Comparison of ENCODE assay signal across 8 cellular contexts in genomic region chr1:186617860-186618780, GRCh38.
DNase-seq lines count a peak whose midpoint lies in the region; ATAC-seq, FAIRE-seq and TF ChIP-seq lines count a peak whose summit lies in the region.

No MANE protein-coding gene starts in this region.

- no peaks in the 10 kb centered on the region for H3K9me3 ChIP-seq in heart left ventricle

- FAIRE-seq in GM18507 (lab: Jason Lieb, UNC): peak; percentile 98

- peak overlapping the region in 4 of 12 donors; percentile 30 to 73 (median 42) for H3K27ac ChIP-seq in heart left ventricle

- no peaks in the 10 kb centered on the region for H3K9me3 Mint-ChIP-seq in activated T-cell treated with anti-CD3 and anti-CD28 coated beads, Interleukin-2, amount 50 U/mL, for 4 hours

- H3K36me3 Mint-ChIP-seq in activated T-cell treated with anti-CD3 and anti-CD28 coated beads, Interleukin-2, amount 50 U/mL, for 4 hours (ENCODE audit: insufficient read depth): no peaks in the 10 kb centered on the region

- no peak for TF ChIP-seq POLR2A in heart left ventricle (IDR thresholded peaks at IDR 0.05)

- ATAC-seq in HG02870 (IDR thresholded peaks at IDR 0.05; ENCODE audit: unreplicated experiment) (peak; percentile 99), heart left ventricle (peak; percentile 47 to 80 (median 78))
- peak; percentile 86 to 88 for ATAC-seq in activated T-cell treated with anti-CD3 and anti-CD28 coated beads, Interleukin-2, amount 50 U/mL, for 4 hours

- H3K27me3 ChIP-seq in heart left ventricle: no peaks in the 10 kb centered on the region

- H3K36me3 ChIP-seq in heart left ventricle: no peaks in the 10 kb centered on the region

- no peaks in the 10 kb centered on the region for H3K27me3 Mint-ChIP-seq in activated T-cell treated with anti-CD3 and anti-CD28 coated beads, Interleukin-2, amount 50 U/mL, for 4 hours (ENCODE audit: low read depth)

- TF ChIP-seq CTCF in heart left ventricle (IDR thresholded peaks at IDR 0.05): no peak

- H3K4me3 Mint-ChIP-seq in activated T-cell treated with anti-CD3 and anti-CD28 coated beads, Interleukin-2, amount 50 U/mL, for 4 hours: peak overlapping the region; percentile 67

- H3K4me1 Mint-ChIP-seq in activated T-cell treated with anti-CD3 and anti-CD28 coated beads, Interleukin-2, amount 50 U/mL, for 4 hours (ENCODE audit: low read depth): peaks cover 42% of the 10 kb centered on the region

- H3K4me1 ChIP-seq in heart left ventricle: peaks cover 0 to 22% (median 0%) of the 10 kb centered on the region in 12 donors

- intact Hi-C loops in heart left ventricle (cut with DNase I): no loop called here

- DNase-seq in A172 (ENCODE audit: low spot score) (peak; percentile 33), GM18507 (ENCODE audit: extremely low spot score, insufficient read length, low read depth) (peak; percentile 58), NCI-H460 (ENCODE audit: extremely low read depth, low read depth) (peak; percentile 21), heart left ventricle (peak; percentile 24 to 75 (median 38)), middle frontal gyrus (ENCODE audit: extremely low spot score, low spot score) (no peak)
- DNase-seq in activated T-cell treated with anti-CD3 and anti-CD28 coated beads, Interleukin-2, amount 50 U/mL, for 4 hours: no peak
- peak; percentile 5 to 7 for DNase-seq in stimulated activated CD8-positive, alpha-beta memory T cell treated with anti-CD3 and anti-CD28 coated beads, Interleukin-7, amount 100 ng/mL, for 4 hours (ENCODE audit: low read depth in 2 of 2)

- peak overlapping the region in 10 of 12 donors; percentile 5 to 51 (median 26) for H3K4me3 ChIP-seq in heart left ventricle

- 42 to 52% (median 47%) methylated on average over 16 of the region's 16 CpGs for WGBS in heart left ventricle, 4 donors

Comparison
In these comparisons a context has a peak if more than half of its experiments do, and no peak if none do; other contexts are left out.
1. DNase-seq: peak in A172 (single experiment), GM18507 (single experiment), NCI-H460 (single experiment), heart left ventricle (5 of 5) and stimulated activated CD8-positive, alpha-beta memory T cell treated with anti-CD3 and anti-CD28 coated beads, Interleukin-7, amount 100 ng/mL, for 4 hours (2 of 2); none in activated T-cell treated with anti-CD3 and anti-CD28 coated beads, Interleukin-2, amount 50 U/mL, for 4 hours (single experiment) and middle frontal gyrus (single experiment).
2. Peak in every context shown above with its lines, with median percentiles within 50 percentile points of each other: ATAC-seq.